In the genomic region with DNA sequence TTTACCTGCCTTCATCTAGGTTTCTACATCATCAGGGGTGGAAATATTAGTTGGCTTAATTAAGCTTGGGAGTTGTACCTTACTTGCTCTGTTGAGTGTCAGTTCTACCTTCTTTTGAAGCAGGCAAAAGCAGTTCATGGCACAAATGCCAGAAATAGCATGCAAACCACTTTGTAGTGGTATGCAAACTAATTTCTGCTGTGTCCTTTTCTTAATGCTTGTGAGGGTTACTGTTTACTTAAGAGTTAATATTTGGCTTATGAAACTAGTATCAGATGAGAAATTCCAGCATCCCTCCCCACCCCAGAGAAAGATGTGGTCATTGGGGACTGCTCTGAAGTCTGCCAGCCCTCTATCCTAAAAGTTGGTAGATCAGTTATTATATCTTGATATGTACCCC, we compare ENCODE assay signal across 14 cellular contexts. TPM values are rescaled to one million over a fixed set of nuclear protein-coding genes. Genes with fewer than 3 reads are reported as not detected.
A peak's percentile ranks its signal among the peaks of the same experiment; 100 is the strongest.
DNase-seq lines count a peak whose midpoint lies in the region; ATAC-seq and TF ChIP-seq lines count a peak whose summit lies in the region.
"Had no signal": no experiment of that assay in that cellular context is flagged by ENCODE, and none has a peak within 500 bp of the region (broad histone marks: within the 10 kb centered on the region; RNA-seq: fewer than 3 reads in every experiment).

No MANE protein-coding gene starts in this region.

- H3K36me3 Mint-ChIP-seq in nephron (ENCODE audit: low read depth), result no peaks in the 10 kb centered on the region
- H3K36me3 Mint-ChIP-seq: CD8-positive, alpha-beta T cell had no signal

- no peaks in the 10 kb centered on the region for H3K27me3 ChIP-seq in Loucy (ENCODE audit: insufficient read depth, low read length, poor library complexity, severe bottlenecking)
- H3K27me3 ChIP-seq: foreskin keratinocyte, right atrium auricular region had no signal

- DNase-seq in SHP77 treated with DMSO at 0.1 percent for 48 hours (lab: John Stamatoyannopoulos, UW), result no peak
- no peak for DNase-seq in sciatic nerve (ENCODE audit: low spot score)
- DNase-seq in cardiac septum (ENCODE audit: low spot score), result no peak
- DNase-seq: activated CD8-positive, alpha-beta memory T cell treated with anti-CD3 and anti-CD28 coated beads, Interleukin-2, amount 50 U/mL, for 4 hours; CD8-positive, alpha-beta T cell; foreskin keratinocyte; KBM-7 had no signal

- peak overlapping the region; percentile 87 for H3K4me2 ChIP-seq in Loucy (ENCODE audit: low read depth, low read length, poor library complexity, severe bottlenecking)

- H3K79me2 ChIP-seq in Loucy (ENCODE audit: insufficient read depth, low read length), result peaks cover 100% of the 10 kb centered on the region

- intact Hi-C loops in sciatic nerve (cut with DNase I) (no loop called here), cardiac septum (cut with DNase I) (no loop called here)

- peaks cover 16% of the 10 kb centered on the region for H3K4me1 Mint-ChIP-seq in nephron

- ATAC-seq in GM18861 (IDR thresholded peaks at IDR 0.05; ENCODE audit: unreplicated experiment) (peak; percentile 49), GM21825 (IDR thresholded peaks at IDR 0.05; ENCODE audit: unreplicated experiment) (peak; percentile 59), SK-N-SH treated with all-trans-retinoic acid at 6 μM for 48 hours (no peak; the same call in 2 of the 3 replicates), sciatic nerve (no peak)
- ATAC-seq: CD8-positive, alpha-beta T cell; foreskin keratinocyte had no signal

- H3K36me3 ChIP-seq in Loucy (ENCODE audit: insufficient read depth, low read length), result no peaks in the 10 kb centered on the region
- H3K36me3 ChIP-seq: right atrium auricular region had no signal

- TF ChIP-seq CTCF in Loucy (conservative IDR thresholded peaks at IDR 0.05; ENCODE audit: low read length), result no peak
- no peak for TF ChIP-seq CTCF in nephron (IDR thresholded peaks at IDR 0.05; ENCODE audit: unreplicated experiment in 3 of 3)

- no peaks in the 10 kb centered on the region for H3K9me3 ChIP-seq in Loucy (ENCODE audit: insufficient read depth, low read depth, low read length)
- H3K9me3 ChIP-seq: right atrium auricular region had no signal

- no peaks in the 10 kb centered on the region for H3K9me3 Mint-ChIP-seq in nephron
- H3K9me3 Mint-ChIP-seq: CD8-positive, alpha-beta T cell; dendritic cell treated with granulocyte-macrophage colony-stimulating factor and Interleukin-4, amounts not matched to agents 40 ng/mL and 50 ng/mL, for 4 days had no signal

- H3K27me3 Mint-ChIP-seq in nephron (ENCODE audit: low read depth), result no peaks in the 10 kb centered on the region
- H3K27me3 Mint-ChIP-seq: dendritic cell treated with granulocyte-macrophage colony-stimulating factor and Interleukin-4, amounts not matched to agents 40 ng/mL and 50 ng/mL, for 4 days had no signal

- no peak overlapping the region for H3K4me3 ChIP-seq in Loucy (ENCODE audit: low read length, poor library complexity, severe bottlenecking)
- H3K4me3 ChIP-seq: right atrium auricular region had no signal

- H3K4me3 Mint-ChIP-seq in nephron, result no peak overlapping the region
- H3K4me3 Mint-ChIP-seq: CD8-positive, alpha-beta T cell; dendritic cell treated with granulocyte-macrophage colony-stimulating factor and Interleukin-4, amounts not matched to agents 40 ng/mL and 50 ng/mL, for 4 days had no signal

- H3K4me1 ChIP-seq in Loucy (ENCODE audit: insufficient read depth, low read length, poor library complexity, severe bottlenecking), result peaks cover 90% of the 10 kb centered on the region

- H3K27ac Mint-ChIP-seq in nephron, result peak overlapping the region in 2 of 3 experiments; percentile 2 to 28
- H3K27ac Mint-ChIP-seq: CD8-positive, alpha-beta T cell; dendritic cell treated with granulocyte-macrophage colony-stimulating factor and Interleukin-4, amounts not matched to agents 40 ng/mL and 50 ng/mL, for 4 days had no signal

- peaks cover 93% of the 10 kb centered on the region for H4K20me1 ChIP-seq in Loucy (ENCODE audit: insufficient read depth, low read length, poor library complexity, severe bottlenecking)

- no peaks in the 10 kb centered on the region for H3K9me2 ChIP-seq in Loucy (replicated peaks; ENCODE audit: low read depth, low read length)

- no peak overlapping the region for H3K9ac ChIP-seq in Loucy (ENCODE audit: low read depth, low read length, poor library complexity, severe bottlenecking)

- no peaks in the 10 kb centered on the region for H3F3A ChIP-seq in Loucy (ENCODE audit: low read depth)

- no peak overlapping the region for H2AFZ ChIP-seq in Loucy (ENCODE audit: low read length)

TF ChIP-seq in SK-N-SH treated with all-trans-retinoic acid at 6 μM for 48 hours, 23 proteins besides CTCF, POLR2A, EP300 and RAD21:
- TF ChIP-seq ESRRG (CRISPR knock-in tag; IDR thresholded peaks at IDR 0.05), result no peak
- TF ChIP-seq OSR1 (CRISPR knock-in tag; IDR thresholded peaks at IDR 0.05), result no peak
- no peak for TF ChIP-seq GLIS3 (CRISPR knock-in tag; IDR thresholded peaks at IDR 0.05)

RNA-seq across cellular contexts. Expression of gene ATP2C1, which starts 7.1 kb away (rescaled TPM):
- 76.9 TPM for total RNA-seq in sciatic nerve
- total RNA-seq in cardiac septum, result 60.1 TPM

Comparison
In these comparisons a context has a peak if more than half of its experiments do, and no peak if none do; other contexts are left out.
1. ATAC-seq: peak in GM18861 (single experiment) and GM21825 (single experiment); none in SK-N-SH treated with all-trans-retinoic acid at 6 μM for 48 hours (single experiment) and sciatic nerve (single experiment).